8 cellular contexts compared by ENCODE assay signal in genomic region chr1:235077571-235078479, GRCh38. TPM values are rescaled to one million over a fixed set of nuclear protein-coding genes. Genes with fewer than 3 reads are reported as not detected.
DNase-seq lines count a peak whose midpoint lies in the region; ATAC-seq and TF ChIP-seq lines count a peak whose summit lies in the region.

No MANE protein-coding gene starts in this region.

- peak overlapping the region; percentile 46 for H3K4me3 ChIP-seq in OCI-LY3 (ENCODE audit: low read length)
- H3K4me3 ChIP-seq in hepatocyte, result no peak overlapping the region

- H3K9ac ChIP-seq in OCI-LY3 (ENCODE audit: low read length), result peak overlapping the region; percentile 48

- 93% methylated on average over 15 of the region's 15 CpGs for WGBS in hepatocyte (ENCODE audit: low lambda C conversion rate, missing lambda C conversion rate)

- H3K9me3 ChIP-seq in OCI-LY3 (ENCODE audit: insufficient read depth, low read length) (no peaks in the 10 kb centered on the region), hepatocyte (ENCODE audit: low read depth) (no peaks in the 10 kb centered on the region)

- H3K79me2 ChIP-seq in OCI-LY3 (ENCODE audit: low read length) (no peaks in the 10 kb centered on the region), hepatocyte (no peaks in the 10 kb centered on the region)

- no peaks in the 10 kb centered on the region for H4K20me1 ChIP-seq in OCI-LY3 (ENCODE audit: insufficient read depth, low read length)
- H4K20me1 ChIP-seq in hepatocyte (ENCODE audit: insufficient read depth, poor library complexity, severe bottlenecking), result no peaks in the 10 kb centered on the region

- peaks cover 74% of the 10 kb centered on the region for H3K4me1 ChIP-seq in OCI-LY3 (ENCODE audit: low read length)
- peaks cover 51% of the 10 kb centered on the region for H3K4me1 ChIP-seq in hepatocyte (ENCODE audit: insufficient read depth)

- DNase-seq in CD1c-positive myeloid dendritic cell (ENCODE audit: extremely low spot score) (peak; percentile 92), GM20000 (ENCODE audit: low spot score) (peak; percentile 67), hepatocyte (ENCODE audit: low spot score) (no peak), amygdala (lab: John Stamatoyannopoulos, UW) (no peak), T-helper 9 cell (no peak), NCI-H446 treated with DMSO at 0.1 percent for 48 hours (lab: John Stamatoyannopoulos, UW) (no peak)

- no peak for TF ChIP-seq CTCF in GM20000 (IDR thresholded peaks at IDR 0.05; ENCODE audit: extremely low read depth, missing control alignments)
- TF ChIP-seq CTCF in OCI-LY3 (IDR thresholded peaks at IDR 0.05; ENCODE audit: low read depth, low read length), result no peak
- no peak for TF ChIP-seq CTCF in hepatocyte (IDR thresholded peaks at IDR 0.05; ENCODE audit: poor library complexity)

- peak overlapping the region; percentile 81 for H3K27ac ChIP-seq in OCI-LY3 (ENCODE audit: low read length)
- peak overlapping the region; percentile 50 for H3K27ac ChIP-seq in hepatocyte

- no peaks in the 10 kb centered on the region for H3K36me3 ChIP-seq in OCI-LY3 (replicated peaks; ENCODE audit: low read depth, low read length)
- H3K36me3 ChIP-seq in hepatocyte (replicated peaks; ENCODE audit: insufficient read depth, low read depth), result no peaks in the 10 kb centered on the region

- no peaks in the 10 kb centered on the region for H3K9me2 ChIP-seq in hepatocyte (replicated peaks; ENCODE audit: insufficient read depth)

- H3K27me3 ChIP-seq in OCI-LY3 (ENCODE audit: low read depth, low read length) (no peaks in the 10 kb centered on the region), hepatocyte (no peaks in the 10 kb centered on the region)

- peak overlapping the region; percentile 66 for H3K4me2 ChIP-seq in OCI-LY3 (ENCODE audit: low read length)
- no peak overlapping the region for H3K4me2 ChIP-seq in hepatocyte

- H2AFZ ChIP-seq in OCI-LY3 (ENCODE audit: low read depth, low read length) (peak overlapping the region; percentile 17; the same call in 1 of the 2 replicates), hepatocyte (no peak overlapping the region)

- no peak for ATAC-seq in GM19035 (IDR thresholded peaks at IDR 0.05; ENCODE audit: unreplicated experiment)

RNA-seq across cellular contexts. Expression of gene TOMM20, which starts 50.8 kb away (rescaled TPM):
- 96.4 and 99.6 TPM in 2 replicates for total RNA-seq in hepatocyte
- 51.8 and 55.0 TPM in 2 replicates for polyA plus RNA-seq in hepatocyte

Comparison
In these comparisons a context has a peak if more than half of its experiments do, and no peak if none do; other contexts are left out.
1. DNase-seq: peak in CD1c-positive myeloid dendritic cell (single experiment) and GM20000 (single experiment); none in hepatocyte (single experiment), amygdala (0 of 56), T-helper 9 cell (single experiment) and NCI-H446 treated with DMSO at 0.1 percent for 48 hours (single experiment).